In the genomic region with DNA sequence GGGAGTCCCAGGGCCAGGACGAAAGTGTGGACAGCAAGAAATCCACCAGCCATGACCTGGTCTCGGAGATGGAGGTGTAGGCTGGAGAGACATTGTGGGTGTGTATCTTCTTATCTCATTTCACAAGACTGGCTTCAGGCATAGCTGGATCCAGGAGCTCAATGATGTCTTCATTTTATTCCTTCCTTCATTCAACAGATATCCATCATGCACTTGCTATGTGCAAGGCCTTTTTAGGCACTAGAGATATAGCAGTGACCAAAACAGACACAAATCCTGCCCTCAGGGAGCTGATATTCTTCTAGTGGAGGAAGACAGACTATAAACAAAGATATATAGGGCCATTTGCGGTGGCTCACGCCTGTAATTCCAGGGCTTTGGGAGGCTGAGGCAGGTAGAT, we compare ENCODE assay signal across 23 cellular contexts. TPM values are rescaled to one million over a fixed set of nuclear protein-coding genes. Genes with fewer than 3 reads are reported as not detected.
A peak's percentile ranks its signal among the peaks of the same experiment; 100 is the strongest.
DNase-seq lines count a peak whose midpoint lies in the region; ATAC-seq, FAIRE-seq and TF ChIP-seq lines count a peak whose summit lies in the region.
"Had no signal": no experiment of that assay in that cellular context is flagged by ENCODE, and none has a peak within 500 bp of the region (broad histone marks: within the 10 kb centered on the region; RNA-seq: fewer than 3 reads in every experiment).

No MANE protein-coding gene starts in this region.

- no peak overlapping the region for H3K4me3 Mint-ChIP-seq in activated T-cell treated with anti-CD3 and anti-CD28 coated beads, Interleukin-2, amount 50 U/mL, for 24 hours
- H3K4me3 Mint-ChIP-seq in CD4-positive, alpha-beta memory T cell = no peak overlapping the region
- H3K4me3 Mint-ChIP-seq: B cell; CD4-positive, alpha-beta T cell; CD8-positive, alpha-beta memory T cell had no signal

- H2BK120ac ChIP-seq in neuronal stem cell (ENCODE audit: low read depth, low read length) = no peak overlapping the region

- H3K79me1 ChIP-seq in neuronal stem cell (ENCODE audit: low read depth, low read length) = no peaks in the 10 kb centered on the region

- ATAC-seq in HepG2 = no peak
- ATAC-seq in right lobe of liver = no peak

- H4K8ac ChIP-seq in neuronal stem cell (ENCODE audit: low read depth, low read length) = no peak overlapping the region

- in situ Hi-C loops in HepG2 (cut with HindIII; ENCODE audit: extremely low pct_ligation_motif_present, low pct_unique_long_range_greater_than_20kb) = no loop called here

- no peak overlapping the region for H2AK5ac ChIP-seq in neuronal stem cell (ENCODE audit: low read depth, low read length)

- CTCF ChIA-PET in HepG2 (lab: Yijun Ruan, JAX; ENCODE audit: low intra/inter-chr PET ratio, low total read pairs) = no interaction called here
- CTCF ChIA-PET in CD4-positive, alpha-beta memory T cell (lab: Charles Lee; ENCODE audit: partially characterized antibody) = no interaction called here

- no peaks in the 10 kb centered on the region; a peak in 2 of 5 replicates for H3K27me3 ChIP-seq in HepG2 (ENCODE audit: control insufficient read depth in 1 of 2, insufficient read depth in 2 of 2, low read length in 2 of 2)
- no peaks in the 10 kb centered on the region for H3K27me3 ChIP-seq in right lobe of liver
- no peaks in the 10 kb centered on the region for H3K27me3 ChIP-seq in neuronal stem cell (ENCODE audit: control insufficient read depth in 3 of 3, insufficient read depth in 3 of 3, low read depth in 1 of 3, low read length in 3 of 3)
- H3K27me3 ChIP-seq in CD4-positive, alpha-beta memory T cell (ENCODE audit: insufficient read depth, low read length) = no peaks in the 10 kb centered on the region
- H3K27me3 ChIP-seq: BLaER1 treated with 17β-estradiol and CSF1 and Interleukin-3, amounts not matched to agents 10 nM and 100 nM had no signal

- no peak overlapping the region for H3K4ac ChIP-seq in neuronal stem cell (ENCODE audit: low read length)

- peak overlapping the region; percentile 75 for H3K14ac ChIP-seq in neuronal stem cell (ENCODE audit: low read length)

- no TSS peak for BruUV-seq in HepG2 (replicated peaks; lab: Mats Ljungman, UMichigan)

- TF ChIP-seq POLR2A in HepG2 (IDR thresholded peaks at IDR 0.05; ENCODE audit: insufficient read depth in 1 of 2, low read depth in 2 of 2, low read length in 2 of 2) (no peak), right lobe of liver (IDR thresholded peaks at IDR 0.05) (no peak)

- no peak overlapping the region for H2AFZ ChIP-seq in HepG2 (ENCODE audit: low read length)
- no peak overlapping the region for H2AFZ ChIP-seq in neuronal stem cell (ENCODE audit: low read length)

- no peak overlapping the region for H3K4me2 ChIP-seq in HepG2 (ENCODE audit: low read depth, low read length)
- H3K4me2 ChIP-seq in neuronal stem cell (ENCODE audit: insufficient read depth, low read length, poor library complexity, severe bottlenecking) = no peak overlapping the region
- H3K4me2 ChIP-seq: A549; BLaER1 treated with 17β-estradiol and CSF1 and Interleukin-3, amounts not matched to agents 10 nM and 100 nM had no signal

- no peak overlapping the region for H3K9ac ChIP-seq in HepG2 (ENCODE audit: insufficient read depth, low read depth, low read length)
- no peak overlapping the region for H3K9ac ChIP-seq in neuronal stem cell (ENCODE audit: low read depth, low read length, poor library complexity)
- H3K9ac ChIP-seq: BLaER1 treated with 17β-estradiol and CSF1 and Interleukin-3, amounts not matched to agents 10 nM and 100 nM had no signal

- no peaks in the 10 kb centered on the region for H3K79me2 ChIP-seq in HepG2 (ENCODE audit: insufficient read depth, low read length)

- no peak overlapping the region for H4K91ac ChIP-seq in neuronal stem cell (ENCODE audit: low read depth, low read length, poor library complexity)

- WGBS in HepG2 (ENCODE audit: low lambda C conversion rate) = 79% methylated on average over 2 of the region's 4 CpGs
- WGBS in right lobe of liver (ENCODE audit: insufficient coverage, low coverage, low lambda C conversion rate, missing lambda C conversion rate) = 93% methylated on average over 2 of the region's 4 CpGs
- WGBS in neuronal stem cell (ENCODE audit: extremely low coverage in 2 of 2, insufficient read length in 2 of 2, insufficient replicate concordance in 1 of 2), 2 donors = no CpG with 5 or more reads among the region's 4 CpGs

- no peak overlapping the region for H2BK12ac ChIP-seq in neuronal stem cell (ENCODE audit: low read length)

- no peaks in the 10 kb centered on the region for H4K20me1 ChIP-seq in HepG2 (ENCODE audit: insufficient read depth, low read length)
- H4K20me1 ChIP-seq: BLaER1 treated with 17β-estradiol and CSF1 and Interleukin-3, amounts not matched to agents 10 nM and 100 nM had no signal

- peak overlapping the region; percentile 76 for H3K18ac ChIP-seq in neuronal stem cell (ENCODE audit: low read length)

- H3K4me1 ChIP-seq in HepG2 (ENCODE audit: insufficient read depth, low read length) (peaks cover 8% of the 10 kb centered on the region), right lobe of liver (no peaks in the 10 kb centered on the region), neuronal stem cell (ENCODE audit: control insufficient read depth in 2 of 2, insufficient read depth in 1 of 2, low read depth in 1 of 2, low read length in 2 of 2) (no peaks in the 10 kb centered on the region)
- peaks cover 5% of the 10 kb centered on the region for H3K4me1 ChIP-seq in CD4-positive, alpha-beta memory T cell (ENCODE audit: insufficient read depth, low read length)

- H3K9me3 ChIP-seq in HepG2 (ENCODE audit: low read length) = no peaks in the 10 kb centered on the region
- H3K9me3 ChIP-seq in right lobe of liver = no peaks in the 10 kb centered on the region
- H3K9me3 ChIP-seq in neuronal stem cell (replicated peaks in 1 of 2; ENCODE audit: control insufficient read depth in 2 of 2, insufficient read depth in 1 of 2, low read depth in 1 of 2, low read length in 2 of 2) = no peaks in the 10 kb centered on the region
- no peaks in the 10 kb centered on the region for H3K9me3 ChIP-seq in CD4-positive, alpha-beta memory T cell (ENCODE audit: control insufficient read depth in 1 of 2, low read length in 2 of 2)
- H3K9me3 ChIP-seq: A549; BLaER1 treated with 17β-estradiol and CSF1 and Interleukin-3, amounts not matched to agents 10 nM and 100 nM had no signal

- no peak overlapping the region for H3K23ac ChIP-seq in neuronal stem cell (ENCODE audit: low read depth, low read length, poor library complexity)

- no peak for DNase-seq in HepG2 (ENCODE audit: low spot score)
- DNase-seq in right lobe of liver = no peak
- no peak for DNase-seq in neuronal stem cell (ENCODE audit: low spot score)
- DNase-seq in activated T-cell treated with anti-CD3 and anti-CD28 coated beads, Interleukin-2, amount 50 U/mL, for 24 hours = no peak
- DNase-seq in CD4-positive, alpha-beta memory T cell = no peak
- DNase-seq: AML-193; CD4-positive, alpha-beta T cell; CD8-positive, alpha-beta memory T cell; COR-L47; DMS 273 treated with DMSO at 0.1 percent for 48 hours; DMS153; DMS79 treated with DMSO at 0.1 percent for 48 hours; GF-D8 had no signal

- no peaks in the 10 kb centered on the region for H3K27me3 Mint-ChIP-seq in activated T-cell treated with anti-CD3 and anti-CD28 coated beads, Interleukin-2, amount 50 U/mL, for 24 hours
- no peaks in the 10 kb centered on the region for H3K27me3 Mint-ChIP-seq in CD4-positive, alpha-beta memory T cell
- H3K27me3 Mint-ChIP-seq: CD4-positive, alpha-beta T cell had no signal

- TF ChIP-seq RAD21 in HepG2 (CRISPR knock-in tag; IDR thresholded peaks at IDR 0.05) = no peak

- TF ChIP-seq EP300 in HepG2 (IDR thresholded peaks at IDR 0.05; ENCODE audit: low read depth in 2 of 2, low read length in 2 of 2) (no peak), HepG2 (CRISPR knock-in tag; IDR thresholded peaks at IDR 0.05; ENCODE audit: borderline replicate concordance) (no peak)

- POLR2A ChIA-PET in HepG2 (lab: Yijun Ruan, JAX) = no interaction called here
- POLR2A ChIA-PET in CD4-positive, alpha-beta memory T cell (lab: Charles Lee; ENCODE audit: partially characterized antibody) = no interaction called here

- H3K27ac Mint-ChIP-seq in activated T-cell treated with anti-CD3 and anti-CD28 coated beads, Interleukin-2, amount 50 U/mL, for 24 hours = no peak overlapping the region
- H3K27ac Mint-ChIP-seq in CD4-positive, alpha-beta memory T cell = no peak overlapping the region
- H3K27ac Mint-ChIP-seq: B cell; CD4-positive, alpha-beta T cell; CD8-positive, alpha-beta memory T cell had no signal

- no peaks in the 10 kb centered on the region for H3K36me3 Mint-ChIP-seq in activated T-cell treated with anti-CD3 and anti-CD28 coated beads, Interleukin-2, amount 50 U/mL, for 24 hours (ENCODE audit: low read depth)
- peaks cover 0 to 4% of the 10 kb centered on the region in 2 donors for H3K36me3 Mint-ChIP-seq in CD4-positive, alpha-beta memory T cell

- H3K9me3 Mint-ChIP-seq in activated T-cell treated with anti-CD3 and anti-CD28 coated beads, Interleukin-2, amount 50 U/mL, for 24 hours = no peaks in the 10 kb centered on the region
- H3K9me3 Mint-ChIP-seq in CD4-positive, alpha-beta memory T cell = no peaks in the 10 kb centered on the region
- H3K9me3 Mint-ChIP-seq: CD4-positive, alpha-beta T cell; CD8-positive, alpha-beta memory T cell had no signal

- no peak for TF ChIP-seq CTCF in HepG2 (CRISPR knock-in tag; IDR thresholded peaks at IDR 0.05)
- no peak for TF ChIP-seq CTCF in right lobe of liver (IDR thresholded peaks at IDR 0.05)

- FAIRE-seq in HepG2 (lab: Jason Lieb, UNC) = no peak
- FAIRE-seq: A549, G401.6, GM12891, GM19239 had no signal

- peak overlapping the region; percentile 53 for H2BK5ac ChIP-seq in neuronal stem cell (ENCODE audit: low read length)

- H3K36me3 ChIP-seq in HepG2 (replicated peaks in 1 of 2; ENCODE audit: control insufficient read depth in 1 of 2, insufficient read depth in 2 of 2, low read length in 2 of 2) (no peaks in the 10 kb centered on the region), right lobe of liver (no peaks in the 10 kb centered on the region), neuronal stem cell (replicated peaks in 1 of 2; ENCODE audit: control insufficient read depth in 2 of 2, insufficient read depth in 2 of 2, low read length in 2 of 2) (no peaks in the 10 kb centered on the region)
- no peaks in the 10 kb centered on the region for H3K36me3 ChIP-seq in CD4-positive, alpha-beta memory T cell (ENCODE audit: insufficient read depth, low read length)

- H3K4me3 ChIP-seq in HepG2 (replicated peaks in 1 of 3; ENCODE audit: insufficient read depth in 1 of 3, low read depth in 2 of 3, low read length in 3 of 3) (no peak overlapping the region), right lobe of liver (no peak overlapping the region), neuronal stem cell (ENCODE audit: low read length in 2 of 2) (no peak overlapping the region)
- no peak overlapping the region for H3K4me3 ChIP-seq in CD4-positive, alpha-beta memory T cell (ENCODE audit: low read length in 2 of 2)
- H3K4me3 ChIP-seq: A549; BLaER1 treated with 17β-estradiol and CSF1 and Interleukin-3, amounts not matched to agents 10 nM and 100 nM had no signal

- intact Hi-C loops in HepG2 (cut with micrococcal nuclease; ENCODE audit: unreplicated experiment) = no loop called here
- intact Hi-C loops in right lobe of liver (cut with DNase I) = no loop called here
- intact Hi-C loops in CD4-positive, alpha-beta memory T cell (cut with micrococcal nuclease) = no loop called here

- no peak overlapping the region for H2BK15ac ChIP-seq in neuronal stem cell (ENCODE audit: low read length)

- no peak overlapping the region for H3K27ac ChIP-seq in HepG2 (ENCODE audit: extremely low read length, insufficient read depth, low read length)
- H3K27ac ChIP-seq in right lobe of liver = no peak overlapping the region
- no peak overlapping the region for H3K27ac ChIP-seq in neuronal stem cell (replicated peaks; ENCODE audit: low read length)
- no peak overlapping the region for H3K27ac ChIP-seq in CD4-positive, alpha-beta memory T cell (ENCODE audit: low read depth, low read length)
- H3K27ac ChIP-seq: 22Rv1; A549; BLaER1 treated with 17β-estradiol and CSF1 and Interleukin-3, amounts not matched to agents 10 nM and 100 nM; C4-2B had no signal

- peaks cover under 1% of the 10 kb centered on the region for H3K4me1 Mint-ChIP-seq in activated T-cell treated with anti-CD3 and anti-CD28 coated beads, Interleukin-2, amount 50 U/mL, for 24 hours (ENCODE audit: low read depth)
- peaks cover under 1 to 10% (median 2%) of the 10 kb centered on the region in 4 donors for H3K4me1 Mint-ChIP-seq in CD4-positive, alpha-beta memory T cell

RNA-seq across cellular contexts. Expression of a gene that starts 7.4 kb away (rescaled TPM):
- total RNA-seq in HepG2 (2016; rRNA removed; fragmentation: Illumina TruSeq; extraction: Trizol) = 8.0 and 12.0 TPM in 2 replicates
- total RNA-seq in HepG2 (2016; cell fraction: cytosol; rRNA removed; fragmentation: Illumina TruSeq; extraction: Trizol; ENCODE audit: low read depth) = 11.3 and 11.4 TPM in 2 replicates
- 6.8 and 12.8 TPM in 2 replicates for total RNA-seq in HepG2 (2016; cell fraction: insoluble cytoplasmic fraction; rRNA removed; fragmentation: Illumina TruSeq; extraction: Trizol)
- 8.6 and 9.9 TPM in 2 replicates for total RNA-seq in HepG2 (2016; cell fraction: membrane; rRNA removed; fragmentation: Illumina TruSeq; extraction: Trizol)
- total RNA-seq in HepG2 (2016; cell fraction: nucleus; rRNA removed; fragmentation: Illumina TruSeq; extraction: Trizol) = 12.8 and 13.1 TPM in 2 replicates
- 9.2 and 12.5 TPM in 2 replicates for polyA plus RNA-seq in HepG2 (2011; rRNA removed)
- 4.0 and 5.9 TPM in 2 replicates for polyA plus RNA-seq in HepG2 (2011; cell fraction: cytosol; rRNA removed)
- 50.6 and 52.9 TPM in 2 replicates for polyA plus RNA-seq in HepG2 (2011; cell fraction: nucleus; rRNA removed)
- polyA plus RNA-seq in HepG2 (2012) = 6.5 and 9.0 TPM in 2 replicates
- 2.1 and 2.4 TPM in 2 replicates for polyA plus RNA-seq in HepG2 (2016; cell fraction: cytosol; fragmentation: Illumina TruSeq; extraction: Trizol; ENCODE audit: low read depth)
- polyA plus RNA-seq in HepG2 (2016; cell fraction: insoluble cytoplasmic fraction; fragmentation: Illumina TruSeq; extraction: Trizol; ENCODE audit: low read depth) = 6.9 and 11.0 TPM in 2 replicates
- polyA plus RNA-seq in HepG2 (2016; cell fraction: membrane; fragmentation: Illumina TruSeq; extraction: Trizol; ENCODE audit: low read depth) = 3.7 and 4.3 TPM in 2 replicates
- 28.7 and 30.5 TPM in 2 replicates for polyA plus RNA-seq in HepG2 (2016; cell fraction: nucleus; fragmentation: Illumina TruSeq; extraction: Trizol; ENCODE audit: insufficient read depth, low read depth)
- polyA minus RNA-seq in HepG2 (2011; rRNA and poly(A)+ RNA removed; ENCODE audit: low replicate concordance) = 18.8 and 19.4 TPM in 2 replicates
- polyA minus RNA-seq in HepG2 (2011; cell fraction: cytosol; rRNA and poly(A)+ RNA removed) = 3.9 and 7.7 TPM in 2 replicates
- polyA minus RNA-seq in HepG2 (2011; cell fraction: nucleus; rRNA and poly(A)+ RNA removed) = 16.0 and 18.4 TPM in 2 replicates
- total RNA-seq in right lobe of liver = 10 to 100 TPM in 1 of 6 experiments, 1 to 10 TPM in 5; 5.2 to 11.9 (median 8.7) TPM
- polyA plus RNA-seq in neuronal stem cell (2013, experiment 1 of 2) = 8.3 TPM
- 8.3 TPM for polyA plus RNA-seq in neuronal stem cell (2013, experiment 2 of 2)
- 10 to 100 TPM; 26.5 to 27.3 TPM for total RNA-seq in CD4-positive, alpha-beta memory T cell
- polyA plus RNA-seq in CD4-positive, alpha-beta memory T cell = 1 to 10 TPM; 1.7 to 7.4 TPM

RNA-seq across cellular contexts. Expression of a gene that starts 9.8 kb away (rescaled TPM):
- total RNA-seq in HepG2 (2016; rRNA removed; fragmentation: Illumina TruSeq; extraction: Trizol) = 0.09 TPM in 1 of 2 replicates, not detected in the other
- not detected in 2 replicates for total RNA-seq in HepG2 (2016; cell fraction: cytosol; rRNA removed; fragmentation: Illumina TruSeq; extraction: Trizol; ENCODE audit: low read depth)
- total RNA-seq in HepG2 (2016; cell fraction: insoluble cytoplasmic fraction; rRNA removed; fragmentation: Illumina TruSeq; extraction: Trizol) = not detected in 2 replicates
- total RNA-seq in HepG2 (2016; cell fraction: membrane; rRNA removed; fragmentation: Illumina TruSeq; extraction: Trizol) = 0.07 TPM in 1 of 2 replicates, not detected in the other
- total RNA-seq in HepG2 (2016; cell fraction: nucleus; rRNA removed; fragmentation: Illumina TruSeq; extraction: Trizol) = not detected in 2 replicates
- polyA plus RNA-seq in HepG2 (2011; rRNA removed) = 0.24 and 0.26 TPM in 2 replicates
- 0.18 and 0.28 TPM in 2 replicates for polyA plus RNA-seq in HepG2 (2011; cell fraction: cytosol; rRNA removed)
- 0.50 and 0.66 TPM in 2 replicates for polyA plus RNA-seq in HepG2 (2011; cell fraction: nucleus; rRNA removed)
- polyA plus RNA-seq in HepG2 (2012) = 0.20 and 0.30 TPM in 2 replicates
- not detected in 2 replicates for polyA plus RNA-seq in HepG2 (2016; cell fraction: cytosol; fragmentation: Illumina TruSeq; extraction: Trizol; ENCODE audit: low read depth)
- not detected in 2 replicates for polyA plus RNA-seq in HepG2 (2016; cell fraction: insoluble cytoplasmic fraction; fragmentation: Illumina TruSeq; extraction: Trizol; ENCODE audit: low read depth)
- polyA plus RNA-seq in HepG2 (2016; cell fraction: membrane; fragmentation: Illumina TruSeq; extraction: Trizol; ENCODE audit: low read depth) = not detected in 2 replicates
- not detected in 2 replicates for polyA plus RNA-seq in HepG2 (2016; cell fraction: nucleus; fragmentation: Illumina TruSeq; extraction: Trizol; ENCODE audit: insufficient read depth, low read depth)
- polyA minus RNA-seq in HepG2 (2011; rRNA and poly(A)+ RNA removed; ENCODE audit: low replicate concordance) = 0.48 and 6.7 TPM in 2 replicates
- polyA minus RNA-seq in HepG2 (2011; cell fraction: cytosol; rRNA and poly(A)+ RNA removed) = 0.10 and 0.18 TPM in 2 replicates
- 0.25 TPM in 1 of 2 replicates, not detected in the other for polyA minus RNA-seq in HepG2 (2011; cell fraction: nucleus; rRNA and poly(A)+ RNA removed)
- 1 to 10 TPM; 1.1 to 6.6 (median 3.7) TPM for total RNA-seq in right lobe of liver
- not detected for polyA plus RNA-seq in neuronal stem cell (2013, experiment 1 of 2)
- polyA plus RNA-seq in neuronal stem cell (2013, experiment 2 of 2) = not detected
- total RNA-seq in CD4-positive, alpha-beta memory T cell = 1 to 10 TPM; 2.1 to 2.9 TPM
- under 1 TPM; 0.10 to 0.11 TPM for polyA plus RNA-seq in CD4-positive, alpha-beta memory T cell
- total RNA-seq: A172 had no signal
- polyA plus RNA-seq: BJ had no signal

RNA-seq across cellular contexts. Expression of a gene that starts 32.1 kb away (rescaled TPM):
- total RNA-seq in HepG2 (2016; rRNA removed; fragmentation: Illumina TruSeq; extraction: Trizol) (0.07 TPM in 1 of 2 replicates, not detected in the other), right lobe of liver (10 to 100 TPM in 1 of 6 experiments, 1 to 10 TPM in 5; 3.3 to 19.8 (median 5.9) TPM)
- 0.71 TPM in 1 of 2 replicates, not detected in the other for total RNA-seq in HepG2 (2016; cell fraction: cytosol; rRNA removed; fragmentation: Illumina TruSeq; extraction: Trizol; ENCODE audit: low read depth)
- total RNA-seq in HepG2 (2016; cell fraction: insoluble cytoplasmic fraction; rRNA removed; fragmentation: Illumina TruSeq; extraction: Trizol) = 0.15 TPM in 1 of 2 replicates, not detected in the other
- total RNA-seq in HepG2 (2016; cell fraction: membrane; rRNA removed; fragmentation: Illumina TruSeq; extraction: Trizol) = 0.07 TPM in 1 of 2 replicates, not detected in the other
- total RNA-seq in HepG2 (2016; cell fraction: nucleus; rRNA removed; fragmentation: Illumina TruSeq; extraction: Trizol) = not detected in 2 replicates
- 1.6 and 3.9 TPM in 2 replicates for polyA plus RNA-seq in HepG2 (2011; rRNA removed)
- 0.85 and 2.3 TPM in 2 replicates for polyA plus RNA-seq in HepG2 (2011; cell fraction: cytosol; rRNA removed)
- polyA plus RNA-seq in HepG2 (2011; cell fraction: nucleus; rRNA removed) = 0.59 and 1.6 TPM in 2 replicates
- polyA plus RNA-seq in HepG2 (2012) = 4.2 and 10.7 TPM in 2 replicates
- not detected in 2 replicates for polyA plus RNA-seq in HepG2 (2016; cell fraction: cytosol; fragmentation: Illumina TruSeq; extraction: Trizol; ENCODE audit: low read depth)
- 0.44 TPM in 1 of 2 replicates, not detected in the other for polyA plus RNA-seq in HepG2 (2016; cell fraction: insoluble cytoplasmic fraction; fragmentation: Illumina TruSeq; extraction: Trizol; ENCODE audit: low read depth)
- 0.09 TPM in 1 of 2 replicates, not detected in the other for polyA plus RNA-seq in HepG2 (2016; cell fraction: membrane; fragmentation: Illumina TruSeq; extraction: Trizol; ENCODE audit: low read depth)
- polyA plus RNA-seq in HepG2 (2016; cell fraction: nucleus; fragmentation: Illumina TruSeq; extraction: Trizol; ENCODE audit: insufficient read depth, low read depth) = 0.45 and 1.1 TPM in 2 replicates
- polyA minus RNA-seq in HepG2 (2011; rRNA and poly(A)+ RNA removed; ENCODE audit: low replicate concordance) = 2.5 and 3.0 TPM in 2 replicates
- 1.8 and 2.6 TPM in 2 replicates for polyA minus RNA-seq in HepG2 (2011; cell fraction: cytosol; rRNA and poly(A)+ RNA removed)
- polyA minus RNA-seq in HepG2 (2011; cell fraction: nucleus; rRNA and poly(A)+ RNA removed) = 0.39 and 0.75 TPM in 2 replicates
- not detected for polyA plus RNA-seq in neuronal stem cell (2013, experiment 1 of 2)
- 0.04 TPM for polyA plus RNA-seq in neuronal stem cell (2013, experiment 2 of 2)
- 1 to 10 TPM; 4.1 to 4.6 TPM for total RNA-seq in CD4-positive, alpha-beta memory T cell
- not detected for polyA plus RNA-seq in CD4-positive, alpha-beta memory T cell
- total RNA-seq: A172 had no signal
- polyA plus RNA-seq: CD8-positive, alpha-beta memory T cell had no signal
